9 cellular contexts compared by ENCODE assay signal in the genomic region with DNA sequence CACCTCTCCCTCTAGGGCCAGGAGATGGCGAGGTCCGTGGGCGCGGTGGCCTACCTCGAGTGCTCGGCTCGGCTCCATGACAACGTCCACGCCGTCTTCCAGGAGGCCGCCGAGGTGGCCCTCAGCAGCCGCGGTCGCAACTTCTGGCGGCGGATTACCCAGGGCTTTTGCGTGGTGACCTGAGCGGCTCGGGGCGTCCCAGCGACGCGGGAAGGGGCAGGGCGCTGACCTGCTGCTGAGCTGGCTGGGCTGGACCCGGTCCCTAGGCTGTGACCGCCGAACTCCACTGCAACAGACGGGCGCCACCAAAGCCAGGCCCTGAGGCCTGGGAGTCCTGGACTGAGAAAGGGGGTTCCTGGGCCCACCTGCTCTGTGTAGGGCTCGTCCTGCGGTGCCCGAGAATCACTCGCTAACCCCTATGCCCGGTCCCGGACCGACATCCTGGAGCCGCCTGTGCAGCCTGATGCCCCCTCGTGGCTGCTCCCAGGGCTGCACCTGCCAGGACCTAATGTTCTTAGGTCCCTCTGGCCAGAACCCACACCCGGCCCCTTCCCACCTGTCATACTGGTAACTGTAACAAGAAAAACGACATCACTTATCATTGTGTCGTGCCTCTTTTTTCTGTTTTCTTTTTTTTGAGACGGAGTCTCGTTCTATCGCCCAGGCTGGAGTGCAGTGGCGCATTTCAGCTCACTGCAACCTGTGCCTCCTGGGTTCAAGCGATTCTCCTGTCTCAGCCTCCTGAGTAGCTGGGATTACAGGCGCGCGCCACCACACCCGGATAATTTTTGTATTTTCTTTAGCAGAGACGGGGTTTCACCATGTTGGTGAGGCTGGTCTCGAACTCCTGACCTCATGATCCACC.
DNase-seq lines count a peak whose midpoint lies in the region; ATAC-seq and TF ChIP-seq lines count a peak whose summit lies in the region.
"Had no signal": no experiment of that assay in that cellular context is flagged by ENCODE, and none has a peak within 500 bp of the region (broad histone marks: within the 10 kb centered on the region; RNA-seq: fewer than 3 reads in every experiment).

No MANE protein-coding gene starts in this region.

- no peak overlapping the region for H3K4me3 ChIP-seq in WERI-Rb-1 (ENCODE audit: low read depth, low read length)
- peak overlapping the region; percentile 41 for H3K4me3 ChIP-seq in brain microvascular endothelial cell (ENCODE audit: low read depth, low read length)

- in situ Hi-C loops in brain microvascular endothelial cell (cut with HindIII; ENCODE audit: low pct_ligation_motif_present, low sequenced_read_pairs), result no loop called here

- no peak for ATAC-seq in GM21825 (IDR thresholded peaks at IDR 0.05; ENCODE audit: unreplicated experiment)

- H3K27ac ChIP-seq in WERI-Rb-1 (no peak overlapping the region), brain microvascular endothelial cell (no peak overlapping the region)
- H3K27ac ChIP-seq: KMS-11 had no signal

- H3K9me3 ChIP-seq in WERI-Rb-1 (ENCODE audit: severe bottlenecking), result no peaks in the 10 kb centered on the region

- TF ChIP-seq CTCF in WERI-Rb-1 (IDR thresholded peaks at IDR 0.05; ENCODE audit: low read depth, low read length) (peak; percentile 83), brain microvascular endothelial cell (IDR thresholded peaks at IDR 0.05; ENCODE audit: low read depth, low read length, missing control alignments) (peak; percentile 98)

- peak; percentile 45 for DNase-seq in CMK (ENCODE audit: low read depth)
- peak; percentile 76 for DNase-seq in WERI-Rb-1
- DNase-seq in brain microvascular endothelial cell, result peak; percentile 71
- DNase-seq in inferior parietal cortex (ENCODE audit: extremely low spot score), result peak; percentile 35
- DNase-seq in stimulated activated CD4-positive, alpha-beta T cell treated with anti-CD3 and anti-CD28 coated beads, Interleukin-15, amount 100 ng/mL, for 24 hours, result peak; percentile 87
- no peak for DNase-seq in NCI-H187 (lab: John Stamatoyannopoulos, UW)

- TF ChIP-seq EP300 in Ishikawa (IDR thresholded peaks at IDR 0.05; ENCODE audit: borderline replicate concordance), result no peak

- peak; percentile 24; the same call in 1 of the 2 replicates for TF ChIP-seq RAD21 in Ishikawa (IDR thresholded peaks at IDR 0.05; ENCODE audit: low read depth)

- no peaks in the 10 kb centered on the region for H3K36me3 ChIP-seq in WERI-Rb-1
- H3K36me3 ChIP-seq in brain microvascular endothelial cell (replicated peaks), result no peaks in the 10 kb centered on the region

- H3K27me3 ChIP-seq in WERI-Rb-1 (ENCODE audit: insufficient read depth, low read depth, severe bottlenecking), result no peaks in the 10 kb centered on the region
- no peaks in the 10 kb centered on the region for H3K27me3 ChIP-seq in brain microvascular endothelial cell (replicated peaks)

TF ChIP-seq in Ishikawa, 13 proteins besides CTCF, POLR2A, EP300 and RAD21:
- TF ChIP-seq CREB1 (IDR thresholded peaks at IDR 0.05; ENCODE audit: low read depth) (no peak), CEBPB (IDR thresholded peaks at IDR 0.05) (no peak), ZBTB7A (IDR thresholded peaks at IDR 0.05; ENCODE audit: low read depth) (no peak), TEAD4 (IDR thresholded peaks at IDR 0.05) (no peak), TAF1 (IDR thresholded peaks at IDR 0.05; ENCODE audit: low read depth) (no peak), EGR1 (IDR thresholded peaks at IDR 0.05) (no peak), NFIC (IDR thresholded peaks at IDR 0.05) (no peak), YY1 (IDR thresholded peaks at IDR 0.05; ENCODE audit: low read depth) (no peak), FOXM1 (IDR thresholded peaks at IDR 0.05; ENCODE audit: borderline replicate concordance, low read depth) (no peak), TCF12 (IDR thresholded peaks at IDR 0.05; ENCODE audit: low read depth) (no peak)
- TF ChIP-seq, protein P1, sequence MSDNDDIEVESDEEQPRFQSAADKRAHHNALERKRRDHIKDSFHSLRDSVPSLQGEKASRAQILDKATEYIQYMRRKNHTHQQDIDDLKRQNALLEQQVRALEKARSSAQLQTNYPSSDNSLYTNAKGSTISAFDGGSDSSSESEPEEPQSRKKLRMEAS (IDR thresholded peaks at IDR 0.05), result no peak
- TF ChIP-seq, protein P2, sequence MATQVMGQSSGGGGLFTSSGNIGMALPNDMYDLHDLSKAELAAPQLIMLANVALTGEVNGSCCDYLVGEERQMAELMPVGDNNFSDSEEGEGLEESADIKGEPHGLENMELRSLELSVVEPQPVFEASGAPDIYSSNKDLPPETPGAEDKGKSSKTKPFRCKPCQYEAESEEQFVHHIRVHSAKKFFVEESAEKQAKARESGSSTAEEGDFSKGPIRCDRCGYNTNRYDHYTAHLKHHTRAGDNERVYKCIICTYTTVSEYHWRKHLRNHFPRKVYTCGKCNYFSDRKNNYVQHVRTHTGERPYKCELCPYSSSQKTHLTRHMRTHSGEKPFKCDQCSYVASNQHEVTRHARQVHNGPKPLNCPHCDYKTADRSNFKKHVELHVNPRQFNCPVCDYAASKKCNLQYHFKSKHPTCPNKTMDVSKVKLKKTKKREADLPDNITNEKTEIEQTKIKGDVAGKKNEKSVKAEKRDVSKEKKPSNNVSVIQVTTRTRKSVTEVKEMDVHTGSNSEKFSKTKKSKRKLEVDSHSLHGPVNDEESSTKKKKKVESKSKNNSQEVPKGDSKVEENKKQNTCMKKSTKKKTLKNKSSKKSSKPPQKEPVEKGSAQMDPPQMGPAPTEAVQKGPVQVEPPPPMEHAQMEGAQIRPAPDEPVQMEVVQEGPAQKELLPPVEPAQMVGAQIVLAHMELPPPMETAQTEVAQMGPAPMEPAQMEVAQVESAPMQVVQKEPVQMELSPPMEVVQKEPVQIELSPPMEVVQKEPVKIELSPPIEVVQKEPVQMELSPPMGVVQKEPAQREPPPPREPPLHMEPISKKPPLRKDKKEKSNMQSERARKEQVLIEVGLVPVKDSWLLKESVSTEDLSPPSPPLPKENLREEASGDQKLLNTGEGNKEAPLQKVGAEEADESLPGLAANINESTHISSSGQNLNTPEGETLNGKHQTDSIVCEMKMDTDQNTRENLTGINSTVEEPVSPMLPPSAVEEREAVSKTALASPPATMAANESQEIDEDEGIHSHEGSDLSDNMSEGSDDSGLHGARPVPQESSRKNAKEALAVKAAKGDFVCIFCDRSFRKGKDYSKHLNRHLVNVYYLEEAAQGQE (IDR thresholded peaks at IDR 0.05; ENCODE audit: low read depth), result no peak
- TF ChIP-seq, protein P3, sequence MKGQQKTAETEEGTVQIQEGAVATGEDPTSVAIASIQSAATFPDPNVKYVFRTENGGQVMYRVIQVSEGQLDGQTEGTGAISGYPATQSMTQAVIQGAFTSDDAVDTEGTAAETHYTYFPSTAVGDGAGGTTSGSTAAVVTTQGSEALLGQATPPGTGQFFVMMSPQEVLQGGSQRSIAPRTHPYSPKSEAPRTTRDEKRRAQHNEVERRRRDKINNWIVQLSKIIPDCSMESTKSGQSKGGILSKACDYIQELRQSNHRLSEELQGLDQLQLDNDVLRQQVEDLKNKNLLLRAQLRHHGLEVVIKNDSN (IDR thresholded peaks at IDR 0.05), result no peak

Comparison
In these comparisons a context has a peak if more than half of its experiments do, and no peak if none do; other contexts are left out.
1. DNase-seq: peak in CMK (single experiment), WERI-Rb-1 (single experiment), brain microvascular endothelial cell (single experiment), inferior parietal cortex (single experiment) and stimulated activated CD4-positive, alpha-beta T cell treated with anti-CD3 and anti-CD28 coated beads, Interleukin-15, amount 100 ng/mL, for 24 hours (single experiment); none in NCI-H187 (0 of 2).